In genomic region chrX:53093177-53093655, GRCh38 we compare ENCODE assay signal across 1 cellular context.
TF ChIP-seq lines count a peak whose summit lies in the region.

No MANE protein-coding gene starts in this region.

TF ChIP-seq in H1, 55 proteins besides CTCF, POLR2A, EP300 and RAD21 (continued from another document):
- TF ChIP-seq BACH1 (IDR thresholded peaks at IDR 0.05; ENCODE audit: low read length) (peak; percentile 40; the same call in 1 of the 2 replicates), CBX8 (IDR thresholded peaks at IDR 0.05; ENCODE audit: borderline replicate concordance, low read depth, low read length) (no peak)
